ENCODE assay signal across 28 cellular contexts in genomic region chr9:125378778-125379177, GRCh38.
"Had no signal": no experiment of that assay in that cellular context is flagged by ENCODE, and none has a peak within 500 bp of the region (broad histone marks: within the 10 kb centered on the region; RNA-seq: fewer than 3 reads in every experiment).

No MANE protein-coding gene starts in this region.

- H3K9me3 ChIP-seq: left lung, lower lobe of right lung, neutrophil, right atrium auricular region, suprapubic skin, thoracic aorta, tibial artery, upper lobe of right lung had no signal

- DNase-seq: hippocampal formation; immature natural killer cell; kidney; left colon; left lung; lower lobe of right lung; mammary epithelial cell; mesenchymal stem cell; naive B cell; natural killer cell; nephron progenitor cell; occipital lobe; stimulated activated CD4-positive, alpha-beta T cell treated with anti-CD3 and anti-CD28 coated beads, Interleukin-4, amount 100 ng/mL, for 24 hours; stimulated activated naive CD4-positive, alpha-beta T cell; tibial artery; trophoblast cell; upper lobe of right lung had no signal

- H3K36me3 ChIP-seq: left lung, lower lobe of right lung, neural progenitor cell, neutrophil, right atrium auricular region, suprapubic skin, thoracic aorta, tibial artery, upper lobe of right lung had no signal

- H3K36me3 Mint-ChIP-seq: immature natural killer cell; mesothelial cell of epicardium; naive B cell; natural killer cell; neural progenitor cell; stimulated activated effector memory CD8-positive, alpha-beta T cell treated with anti-CD3 and anti-CD28 coated beads, Interleukin-12 subunit alpha, Interleukin-12 subunit beta, amount 100 ng/mL, for 72 hours had no signal

- H3K4me3 ChIP-seq: left lung, lower lobe of right lung, neural progenitor cell, right atrium auricular region, skin epidermis, suprapubic skin, thoracic aorta, tibial artery, upper lobe of right lung had no signal

- H3K4me3 Mint-ChIP-seq: immature natural killer cell; mesothelial cell of epicardium; naive B cell; natural killer cell; nephron progenitor cell; neural progenitor cell; stimulated activated effector memory CD8-positive, alpha-beta T cell treated with anti-CD3 and anti-CD28 coated beads, Interleukin-12 subunit alpha, Interleukin-12 subunit beta, amount 100 ng/mL, for 72 hours; stimulated activated naive CD8-positive, alpha-beta T cell treated with anti-CD3 and anti-CD28 coated beads, Interleukin-15, Interleukin-2, amounts not matched to agents 100 ng/mL and 50 ng/mL, for 24 hours had no signal

- H3K27ac Mint-ChIP-seq: immature natural killer cell; mesothelial cell of epicardium; natural killer cell; nephron progenitor cell; neural progenitor cell; progenitor cell of endocrine pancreas; stimulated activated effector memory CD8-positive, alpha-beta T cell treated with anti-CD3 and anti-CD28 coated beads, Interleukin-12 subunit alpha, Interleukin-12 subunit beta, amount 100 ng/mL, for 72 hours; stimulated activated naive CD8-positive, alpha-beta T cell treated with anti-CD3 and anti-CD28 coated beads, Interleukin-15, Interleukin-2, amounts not matched to agents 100 ng/mL and 50 ng/mL, for 24 hours had no signal

- H3K9me3 Mint-ChIP-seq: immature natural killer cell; mesothelial cell of epicardium; naive B cell; natural killer cell; nephron progenitor cell; neural progenitor cell; stimulated activated effector memory CD8-positive, alpha-beta T cell treated with anti-CD3 and anti-CD28 coated beads, Interleukin-12 subunit alpha, Interleukin-12 subunit beta, amount 100 ng/mL, for 72 hours; stimulated activated naive CD8-positive, alpha-beta T cell treated with anti-CD3 and anti-CD28 coated beads, Interleukin-15, Interleukin-2, amounts not matched to agents 100 ng/mL and 50 ng/mL, for 24 hours had no signal

- H3K27ac ChIP-seq: left lung, lower lobe of right lung, neural progenitor cell, neutrophil, parathyroid adenoma, right atrium auricular region, skin epidermis, suprapubic skin, thoracic aorta, tibial artery, upper lobe of right lung had no signal

- H3K27me3 ChIP-seq: neural progenitor cell, neutrophil, right atrium auricular region, suprapubic skin had no signal
